10 cellular contexts compared by ENCODE assay signal in genomic region chrX:74450803-74451449, GRCh38. TPM values are rescaled to one million over a fixed set of nuclear protein-coding genes. Genes with fewer than 3 reads are reported as not detected.
A peak's percentile ranks its signal among the peaks of the same experiment; 100 is the strongest.
DNase-seq lines count a peak whose midpoint lies in the region; ATAC-seq and TF ChIP-seq lines count a peak whose summit lies in the region.
"Had no signal": no experiment of that assay in that cellular context is flagged by ENCODE, and none has a peak within 500 bp of the region (broad histone marks: within the 10 kb centered on the region; RNA-seq: fewer than 3 reads in every experiment).

No MANE protein-coding gene starts in this region.

- CTCF ChIA-PET in BJ (lab: Yijun Ruan, JAX): interaction anchor here (2.0 kb wide), 1 partner anchor 13 kb away, joined by 6 read pairs; no protein-coding TSS in a partner anchor

- H3K9me3 ChIP-seq in lung (ENCODE audit: control insufficient read depth in 2 of 2, insufficient read depth in 1 of 2, low read length in 1 of 2): no peaks in the 10 kb centered on the region
- H3K9me3 ChIP-seq: tibial artery had no signal

- 15 to 35% methylated on average over 1 of the region's 1 CpG for WGBS in lung, 2 donors

- no peak overlapping the region for H3K27ac ChIP-seq in lung (ENCODE audit: low read depth in 1 of 2, low read length in 1 of 2)

- ATAC-seq in lung (ENCODE audit: insufficient read depth, low FRiP score): peak; percentile 6
- ATAC-seq in HG03432 (IDR thresholded peaks at IDR 0.05; ENCODE audit: unreplicated experiment): no peak
- ATAC-seq in HG03108 (IDR thresholded peaks at IDR 0.05; ENCODE audit: unreplicated experiment): no peak

- TF ChIP-seq CTCF in BJ (IDR thresholded peaks at IDR 0.05; ENCODE audit: insufficient read depth, low read depth, low read length) (no peak), lung (IDR thresholded peaks at IDR 0.05; ENCODE audit: control extremely low read depth, extremely low read depth) (no peak)

- H3K4me3 ChIP-seq in BJ (ENCODE audit: low read depth, low read length) (no peak overlapping the region), lung (no peak overlapping the region)
- H3K4me3 ChIP-seq: tibial artery had no signal

- POLR2A ChIA-PET in BJ (lab: Charles Lee): no interaction called here

- no peaks in the 10 kb centered on the region for H3K36me3 ChIP-seq in BJ (ENCODE audit: control insufficient read depth, insufficient read depth, low read length)
- no peaks in the 10 kb centered on the region for H3K36me3 ChIP-seq in lung (ENCODE audit: control insufficient read depth in 2 of 2, insufficient read depth in 2 of 2, low read length in 2 of 2)
- H3K36me3 ChIP-seq: tibial artery had no signal

- in situ Hi-C loops in KBM-7 (cut with MboI; ENCODE audit: low pct_unique_long_range_greater_than_20kb, low sequenced_read_pairs): no loop called here

- DNase-seq in BJ (ENCODE audit: low read depth): peak; percentile 79
- DNase-seq in KBM-7: peak; percentile 67
- peak; percentile 95 for DNase-seq in amniotic epithelial cell (ENCODE audit: low read depth)
- DNase-seq in lung (ENCODE audit: low spot score): no peak
- DNase-seq in NCI-H2081 (lab: John Stamatoyannopoulos, UW): no peak
- DNase-seq in NCI-H510A treated with DMSO at 0.1 percent for 48 hours (lab: John Stamatoyannopoulos, UW): no peak
- DNase-seq: NCI-H526 had no signal

- H3K4me1 ChIP-seq in lung (ENCODE audit: control insufficient read depth in 2 of 2, insufficient read depth in 2 of 2, low read length in 2 of 2): no peaks in the 10 kb centered on the region
- H3K4me1 ChIP-seq: tibial artery had no signal

- H3K27me3 ChIP-seq in BJ (ENCODE audit: control insufficient read depth, insufficient read depth, low read length): no peaks in the 10 kb centered on the region
- no peaks in the 10 kb centered on the region for H3K27me3 ChIP-seq in lung (ENCODE audit: control insufficient read depth, insufficient read depth)
- H3K27me3 ChIP-seq: tibial artery had no signal

RNA-seq across cellular contexts. Expression of gene SLC16A2, which starts 29.6 kb away (rescaled TPM):
- polyA plus RNA-seq in BJ (2011; rRNA removed): 61.6 and 67.0 TPM in 2 replicates
- 29.1 and 51.1 TPM in 2 replicates for polyA minus RNA-seq in BJ (2011; rRNA and poly(A)+ RNA removed)
- 10 to 100 TPM; 12.1 to 13.4 TPM for total RNA-seq in lung
- 1 to 10 TPM; 2.1 to 4.5 TPM for polyA plus RNA-seq in lung

Comparison
In these comparisons a context has a peak if more than half of its experiments do, and no peak if none do; other contexts are left out.
1. DNase-seq: peak in BJ (single experiment), KBM-7 (single experiment) and amniotic epithelial cell (single experiment); none in lung (single experiment), NCI-H2081 (0 of 2) and NCI-H510A treated with DMSO at 0.1 percent for 48 hours (single experiment).
2. RNA of gene SLC16A2, which starts 29.6 kb away (polyA plus RNA-seq): 61.6 to 67.0 TPM in BJ; 2.1 to 4.5 TPM in lung; every median in the first group is over 10 times any median in the second.